In genomic region chr11:129946965-129947364, GRCh38 we compare ENCODE assay signal across 1 cellular context.
TF ChIP-seq lines count a peak whose summit lies in the region.

No MANE protein-coding gene starts in this region.

TF ChIP-seq in GM23338, 12 proteins besides CTCF, POLR2A, EP300 and RAD21 (continued from another document):
- TF ChIP-seq, protein P1, sequence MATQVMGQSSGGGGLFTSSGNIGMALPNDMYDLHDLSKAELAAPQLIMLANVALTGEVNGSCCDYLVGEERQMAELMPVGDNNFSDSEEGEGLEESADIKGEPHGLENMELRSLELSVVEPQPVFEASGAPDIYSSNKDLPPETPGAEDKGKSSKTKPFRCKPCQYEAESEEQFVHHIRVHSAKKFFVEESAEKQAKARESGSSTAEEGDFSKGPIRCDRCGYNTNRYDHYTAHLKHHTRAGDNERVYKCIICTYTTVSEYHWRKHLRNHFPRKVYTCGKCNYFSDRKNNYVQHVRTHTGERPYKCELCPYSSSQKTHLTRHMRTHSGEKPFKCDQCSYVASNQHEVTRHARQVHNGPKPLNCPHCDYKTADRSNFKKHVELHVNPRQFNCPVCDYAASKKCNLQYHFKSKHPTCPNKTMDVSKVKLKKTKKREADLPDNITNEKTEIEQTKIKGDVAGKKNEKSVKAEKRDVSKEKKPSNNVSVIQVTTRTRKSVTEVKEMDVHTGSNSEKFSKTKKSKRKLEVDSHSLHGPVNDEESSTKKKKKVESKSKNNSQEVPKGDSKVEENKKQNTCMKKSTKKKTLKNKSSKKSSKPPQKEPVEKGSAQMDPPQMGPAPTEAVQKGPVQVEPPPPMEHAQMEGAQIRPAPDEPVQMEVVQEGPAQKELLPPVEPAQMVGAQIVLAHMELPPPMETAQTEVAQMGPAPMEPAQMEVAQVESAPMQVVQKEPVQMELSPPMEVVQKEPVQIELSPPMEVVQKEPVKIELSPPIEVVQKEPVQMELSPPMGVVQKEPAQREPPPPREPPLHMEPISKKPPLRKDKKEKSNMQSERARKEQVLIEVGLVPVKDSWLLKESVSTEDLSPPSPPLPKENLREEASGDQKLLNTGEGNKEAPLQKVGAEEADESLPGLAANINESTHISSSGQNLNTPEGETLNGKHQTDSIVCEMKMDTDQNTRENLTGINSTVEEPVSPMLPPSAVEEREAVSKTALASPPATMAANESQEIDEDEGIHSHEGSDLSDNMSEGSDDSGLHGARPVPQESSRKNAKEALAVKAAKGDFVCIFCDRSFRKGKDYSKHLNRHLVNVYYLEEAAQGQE (IDR thresholded peaks at IDR 0.05; ENCODE audit: unreplicated experiment) = no peak
- TF ChIP-seq JUNB (IDR thresholded peaks at IDR 0.05; ENCODE audit: unreplicated experiment) (no peak), ETS1 (IDR thresholded peaks at IDR 0.05) (no peak), ZNF114 (CRISPR knock-in tag; IDR thresholded peaks at IDR 0.05) (no peak), POLR2AphosphoS5 (IDR thresholded peaks at IDR 0.05; ENCODE audit: low read depth) (no peak), CREB1 (CRISPR knock-in tag; IDR thresholded peaks at IDR 0.05; ENCODE audit: low read depth) (no peak), EZH2 (IDR thresholded peaks at IDR 0.05; ENCODE audit: low read depth, unreplicated experiment) (no peak), EZH2phosphoT487 (IDR thresholded peaks at IDR 0.05; ENCODE audit: unreplicated experiment) (no peak), ZNF331 (CRISPR knock-in tag; IDR thresholded peaks at IDR 0.05; ENCODE audit: low read depth) (no peak), NANOG (IDR thresholded peaks at IDR 0.05; ENCODE audit: borderline replicate concordance) (no peak)
- TF ChIP-seq, protein P2, sequence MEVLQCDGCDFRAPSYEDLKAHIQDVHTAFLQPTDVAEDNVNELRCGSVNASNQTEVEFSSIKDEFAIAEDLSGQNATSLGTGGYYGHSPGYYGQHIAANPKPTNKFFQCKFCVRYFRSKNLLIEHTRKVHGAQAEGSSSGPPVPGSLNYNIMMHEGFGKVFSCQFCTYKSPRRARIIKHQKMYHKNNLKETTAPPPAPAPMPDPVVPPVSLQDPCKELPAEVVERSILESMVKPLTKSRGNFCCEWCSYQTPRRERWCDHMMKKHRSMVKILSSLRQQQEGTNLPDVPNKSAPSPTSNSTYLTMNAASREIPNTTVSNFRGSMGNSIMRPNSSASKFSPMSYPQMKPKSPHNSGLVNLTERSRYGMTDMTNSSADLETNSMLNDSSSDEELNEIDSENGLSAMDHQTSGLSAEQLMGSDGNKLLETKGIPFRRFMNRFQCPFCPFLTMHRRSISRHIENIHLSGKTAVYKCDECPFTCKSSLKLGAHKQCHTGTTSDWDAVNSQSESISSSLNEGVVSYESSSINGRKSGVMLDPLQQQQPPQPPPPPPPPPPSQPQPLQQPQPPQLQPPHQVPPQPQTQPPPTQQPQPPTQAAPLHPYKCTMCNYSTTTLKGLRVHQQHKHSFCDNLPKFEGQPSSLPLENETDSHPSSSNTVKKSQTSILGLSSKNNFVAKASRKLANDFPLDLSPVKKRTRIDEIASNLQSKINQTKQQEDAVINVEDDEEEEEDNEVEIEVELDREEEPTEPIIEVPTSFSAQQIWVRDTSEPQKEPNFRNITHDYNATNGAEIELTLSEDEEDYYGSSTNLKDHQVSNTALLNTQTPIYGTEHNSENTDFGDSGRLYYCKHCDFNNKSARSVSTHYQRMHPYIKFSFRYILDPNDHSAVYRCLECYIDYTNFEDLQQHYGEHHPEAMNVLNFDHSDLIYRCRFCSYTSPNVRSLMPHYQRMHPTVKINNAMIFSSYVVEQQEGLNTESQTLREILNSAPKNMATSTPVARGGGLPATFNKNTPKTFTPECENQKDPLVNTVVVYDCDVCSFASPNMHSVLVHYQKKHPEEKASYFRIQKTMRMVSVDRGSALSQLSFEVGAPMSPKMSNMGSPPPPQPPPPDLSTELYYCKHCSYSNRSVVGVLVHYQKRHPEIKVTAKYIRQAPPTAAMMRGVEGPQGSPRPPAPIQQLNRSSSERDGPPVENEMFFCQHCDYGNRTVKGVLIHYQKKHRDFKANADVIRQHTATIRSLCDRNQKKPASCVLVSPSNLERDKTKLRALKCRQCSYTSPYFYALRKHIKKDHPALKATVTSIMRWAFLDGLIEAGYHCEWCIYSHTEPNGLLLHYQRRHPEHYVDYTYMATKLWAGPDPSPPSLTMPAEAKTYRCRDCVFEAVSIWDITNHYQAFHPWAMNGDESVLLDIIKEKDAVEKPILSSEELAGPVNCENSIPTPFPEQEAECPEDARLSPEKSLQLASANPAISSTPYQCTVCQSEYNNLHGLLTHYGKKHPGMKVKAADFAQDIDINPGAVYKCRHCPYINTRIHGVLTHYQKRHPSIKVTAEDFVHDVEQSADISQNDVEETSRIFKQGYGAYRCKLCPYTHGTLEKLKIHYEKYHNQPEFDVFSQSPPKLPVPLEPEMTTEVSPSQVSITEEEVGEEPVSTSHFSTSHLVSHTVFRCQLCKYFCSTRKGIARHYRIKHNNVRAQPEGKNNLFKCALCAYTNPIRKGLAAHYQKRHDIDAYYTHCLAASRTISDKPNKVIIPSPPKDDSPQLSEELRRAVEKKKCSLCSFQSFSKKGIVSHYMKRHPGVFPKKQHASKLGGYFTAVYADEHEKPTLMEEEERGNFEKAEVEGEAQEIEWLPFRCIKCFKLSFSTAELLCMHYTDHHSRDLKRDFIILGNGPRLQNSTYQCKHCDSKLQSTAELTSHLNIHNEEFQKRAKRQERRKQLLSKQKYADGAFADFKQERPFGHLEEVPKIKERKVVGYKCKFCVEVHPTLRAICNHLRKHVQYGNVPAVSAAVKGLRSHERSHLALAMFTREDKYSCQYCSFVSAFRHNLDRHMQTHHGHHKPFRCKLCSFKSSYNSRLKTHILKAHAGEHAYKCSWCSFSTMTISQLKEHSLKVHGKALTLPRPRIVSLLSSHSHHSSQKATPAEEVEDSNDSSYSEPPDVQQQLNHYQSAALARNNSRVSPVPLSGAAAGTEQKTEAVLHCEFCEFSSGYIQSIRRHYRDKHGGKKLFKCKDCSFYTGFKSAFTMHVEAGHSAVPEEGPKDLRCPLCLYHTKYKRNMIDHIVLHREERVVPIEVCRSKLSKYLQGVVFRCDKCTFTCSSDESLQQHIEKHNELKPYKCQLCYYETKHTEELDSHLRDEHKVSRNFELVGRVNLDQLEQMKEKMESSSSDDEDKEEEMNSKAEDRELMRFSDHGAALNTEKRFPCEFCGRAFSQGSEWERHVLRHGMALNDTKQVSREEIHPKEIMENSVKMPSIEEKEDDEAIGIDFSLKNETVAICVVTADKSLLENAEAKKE (CRISPR knock-in tag; IDR thresholded peaks at IDR 0.05) = no peak
